In genomic region chr14:102625564-102626296, GRCh38 we compare ENCODE assay signal across 28 cellular contexts. TPM values are rescaled to one million over a fixed set of nuclear protein-coding genes. Genes with fewer than 3 reads are reported as not detected.
DNase-seq lines count a peak whose midpoint lies in the region; ATAC-seq and TF ChIP-seq lines count a peak whose summit lies in the region.
"Had no signal": no experiment of that assay in that cellular context is flagged by ENCODE, and none has a peak within 500 bp of the region (broad histone marks: within the 10 kb centered on the region; RNA-seq: fewer than 3 reads in every experiment).

No MANE protein-coding gene starts in this region.

- no peaks in the 10 kb centered on the region for H3K27me3 Mint-ChIP-seq in stimulated activated naive CD8-positive, alpha-beta T cell treated with anti-CD3 and anti-CD28 coated beads, Interleukin-15, amount 100 ng/mL, for 72 hours
- H3K27me3 Mint-ChIP-seq in activated T-helper 17 cell treated with anti-CD3 and anti-CD28 coated beads, Interleukin-2, amount 50 U/mL, for 72 hours = no peaks in the 10 kb centered on the region
- H3K27me3 Mint-ChIP-seq: activated naive CD4-positive, alpha-beta T cell treated with anti-CD3 and anti-CD28 coated beads, Interleukin-2, amount 10 ng/mL, durations not matched to agents 7 days and 5 days; progenitor cell of endocrine pancreas had no signal

- WGBS in mesodermal cell (ENCODE audit: insufficient coverage in 2 of 2), 2 experiments = 96 to 98% methylated on average over 4 of the region's 6 CpGs

- H3K9me3 ChIP-seq in mesodermal cell (ENCODE audit: control insufficient read depth, low read length) = no peaks in the 10 kb centered on the region
- H3K9me3 ChIP-seq: BLaER1, Caco-2, tibial nerve had no signal

- peak overlapping the region; percentile 36 for H3K27ac ChIP-seq in mesodermal cell (ENCODE audit: low read depth, low read length, severe bottlenecking)
- H3K27ac ChIP-seq in brain microvascular endothelial cell = no peak overlapping the region
- H3K27ac ChIP-seq: BLaER1, tibial nerve had no signal

- peaks cover 9% of the 10 kb centered on the region for H3K4me1 ChIP-seq in mesodermal cell (ENCODE audit: control insufficient read depth, insufficient read depth, low read length, poor library complexity, severe bottlenecking)

- H3K4me3 ChIP-seq in mesodermal cell (ENCODE audit: extremely low read depth, insufficient read depth, low read length, poor library complexity, severe bottlenecking) = no peak overlapping the region
- no peak overlapping the region for H3K4me3 ChIP-seq in brain microvascular endothelial cell (ENCODE audit: low read depth, low read length)
- H3K4me3 ChIP-seq: BLaER1, K562, tibial nerve had no signal

- in situ Hi-C loops in brain microvascular endothelial cell (cut with HindIII; ENCODE audit: low pct_ligation_motif_present, low sequenced_read_pairs) = no loop called here

- H3K9me3 Mint-ChIP-seq in stimulated activated naive CD8-positive, alpha-beta T cell treated with anti-CD3 and anti-CD28 coated beads, Interleukin-15, amount 100 ng/mL, for 72 hours = no peaks in the 10 kb centered on the region
- H3K9me3 Mint-ChIP-seq in activated T-helper 17 cell treated with anti-CD3 and anti-CD28 coated beads, Interleukin-2, amount 50 U/mL, for 72 hours = no peaks in the 10 kb centered on the region
- H3K9me3 Mint-ChIP-seq: activated naive CD4-positive, alpha-beta T cell treated with anti-CD3 and anti-CD28 coated beads, Interleukin-2, amount 10 ng/mL, durations not matched to agents 7 days and 5 days had no signal

- no peak overlapping the region for H3K27ac Mint-ChIP-seq in stimulated activated naive CD8-positive, alpha-beta T cell treated with anti-CD3 and anti-CD28 coated beads, Interleukin-15, amount 100 ng/mL, for 72 hours
- peak overlapping the region; percentile 2 for H3K27ac Mint-ChIP-seq in activated T-helper 17 cell treated with anti-CD3 and anti-CD28 coated beads, Interleukin-2, amount 50 U/mL, for 72 hours
- H3K27ac Mint-ChIP-seq: activated naive CD4-positive, alpha-beta T cell treated with anti-CD3 and anti-CD28 coated beads, Interleukin-2, amount 10 ng/mL, durations not matched to agents 7 days and 5 days had no signal

- ATAC-seq in stimulated activated naive CD8-positive, alpha-beta T cell treated with anti-CD3 and anti-CD28 coated beads, Interleukin-15, Interleukin-2, amounts not matched to agents 100 U/mL and 50 U/mL, for 24 hours = peak; percentile 43
- no peak for ATAC-seq in stimulated activated naive CD8-positive, alpha-beta T cell treated with anti-CD3 and anti-CD28 coated beads, Interleukin-15, amount 100 ng/mL, for 72 hours
- ATAC-seq in activated T-helper 17 cell treated with anti-CD3 and anti-CD28 coated beads, Interleukin-2, amount 50 U/mL, for 72 hours (replicated peaks) = peak; percentile 78
- ATAC-seq in GM21528 (IDR thresholded peaks at IDR 0.05; ENCODE audit: low FRiP score, unreplicated experiment) = no peak
- ATAC-seq in HG02588 (IDR thresholded peaks at IDR 0.05; ENCODE audit: unreplicated experiment) = no peak
- ATAC-seq: esophagus mucosa, HCT116, K562 had no signal

- no peak overlapping the region for H3K4me3 Mint-ChIP-seq in stimulated activated naive CD8-positive, alpha-beta T cell treated with anti-CD3 and anti-CD28 coated beads, Interleukin-15, amount 100 ng/mL, for 72 hours
- H3K4me3 Mint-ChIP-seq in activated T-helper 17 cell treated with anti-CD3 and anti-CD28 coated beads, Interleukin-2, amount 50 U/mL, for 72 hours = peak overlapping the region; percentile 14
- H3K4me3 Mint-ChIP-seq: activated naive CD4-positive, alpha-beta T cell treated with anti-CD3 and anti-CD28 coated beads, Interleukin-2, amount 10 ng/mL, durations not matched to agents 7 days and 5 days had no signal

- peaks cover 38% of the 10 kb centered on the region for H3K4me1 Mint-ChIP-seq in stimulated activated naive CD8-positive, alpha-beta T cell treated with anti-CD3 and anti-CD28 coated beads, Interleukin-15, amount 100 ng/mL, for 72 hours
- peaks cover 39% of the 10 kb centered on the region for H3K4me1 Mint-ChIP-seq in activated T-helper 17 cell treated with anti-CD3 and anti-CD28 coated beads, Interleukin-2, amount 50 U/mL, for 72 hours

- peaks cover 13% of the 10 kb centered on the region for H3K36me3 Mint-ChIP-seq in activated T-helper 17 cell treated with anti-CD3 and anti-CD28 coated beads, Interleukin-2, amount 50 U/mL, for 72 hours (ENCODE audit: low read depth)

- TF ChIP-seq CTCF in brain microvascular endothelial cell (IDR thresholded peaks at IDR 0.05; ENCODE audit: low read depth, low read length, missing control alignments) = no peak

- H3K27me3 ChIP-seq in brain microvascular endothelial cell (replicated peaks) = no peaks in the 10 kb centered on the region
- H3K27me3 ChIP-seq: BLaER1, tibial nerve had no signal

- H3K36me3 ChIP-seq in mesodermal cell (ENCODE audit: control insufficient read depth, insufficient read depth, low read length) = peaks cover 36% of the 10 kb centered on the region
- H3K36me3 ChIP-seq in brain microvascular endothelial cell (replicated peaks) = peaks cover 2% of the 10 kb centered on the region
- H3K36me3 ChIP-seq: tibial nerve had no signal

- DNase-seq in stimulated activated naive CD8-positive, alpha-beta T cell treated with anti-CD3 and anti-CD28 coated beads, Interleukin-15, Interleukin-2, amounts not matched to agents 100 U/mL and 50 U/mL, for 24 hours = no peak
- no peak for DNase-seq in stimulated activated naive CD8-positive, alpha-beta T cell treated with anti-CD3 and anti-CD28 coated beads, Interleukin-15, amount 100 ng/mL, for 72 hours
- DNase-seq in brain microvascular endothelial cell = no peak
- DNase-seq: activated CD4-positive, alpha-beta T cell treated with anti-CD3 and anti-CD28 coated beads for 1 hour; activated CD8-positive, alpha-beta memory T cell treated with anti-CD3 and anti-CD28 coated beads for 24 hours; activated naive CD4-positive, alpha-beta T cell treated with anti-CD3 and anti-CD28 coated beads, Interleukin-2, amount 10 ng/mL, durations not matched to agents 7 days and 5 days; activated T-cell treated with anti-CD3 and anti-CD28 coated beads, Interleukin-2, amount 50 U/mL, for 1 hour; anterior cingulate cortex; Caco-2; effector memory CD4-positive, alpha-beta T cell; foreskin fibroblast; GDM1; mammary epithelial cell; NCI-H1105 treated with DMSO at 0.1 percent for 48 hours; NCI-H2029; NCI-H226; NCI-H69; stimulated activated CD4-positive, alpha-beta T cell treated with anti-CD3 and anti-CD28 coated beads, Interleukin-15, amount 100 ng/mL, for 24 hours had no signal

RNA-seq across cellular contexts. Expression of gene RCOR1, which starts 33.3 kb away (rescaled TPM):
- total RNA-seq in activated T-helper 17 cell treated with anti-CD3 and anti-CD28 coated beads, Interleukin-2, amount 50 U/mL, for 72 hours = 10 to 100 TPM; 16.4 to 23.6 TPM
- 25.5 TPM for polyA plus RNA-seq in mesodermal cell (2013, experiment 1 of 2)
- polyA plus RNA-seq in mesodermal cell (2013, experiment 2 of 2) = 24.1 TPM

Comparison
In these comparisons a context has a peak if more than half of its experiments do, and no peak if none do; other contexts are left out.
1. ATAC-seq: peak in stimulated activated naive CD8-positive, alpha-beta T cell treated with anti-CD3 and anti-CD28 coated beads, Interleukin-15, Interleukin-2, amounts not matched to agents 100 U/mL and 50 U/mL, for 24 hours (single experiment) and activated T-helper 17 cell treated with anti-CD3 and anti-CD28 coated beads, Interleukin-2, amount 50 U/mL, for 72 hours (single experiment); none in stimulated activated naive CD8-positive, alpha-beta T cell treated with anti-CD3 and anti-CD28 coated beads, Interleukin-15, amount 100 ng/mL, for 72 hours (single experiment), GM21528 (single experiment) and HG02588 (single experiment).